ENCODE assay signal across 8 cellular contexts in genomic region chr17:45147102-45147580, GRCh38. TPM values are rescaled to one million over a fixed set of nuclear protein-coding genes. Genes with fewer than 3 reads are reported as not detected.
DNase-seq lines count a peak whose midpoint lies in the region; ATAC-seq and TF ChIP-seq lines count a peak whose summit lies in the region.

No MANE protein-coding gene starts in this region.

- H2AFZ ChIP-seq in osteoblast (ENCODE audit: low read length): peak overlapping the region; percentile 83

- peaks cover 41% of the 10 kb centered on the region for H3K4me1 Mint-ChIP-seq in WTC11

- H3K4me3 ChIP-seq in BJ (ENCODE audit: low read depth, low read length): peak overlapping the region; percentile 58
- peak overlapping the region; percentile 78 for H3K4me3 ChIP-seq in osteoblast (ENCODE audit: insufficient read depth, low read length)

- TF ChIP-seq CTCF in BJ (IDR thresholded peaks at IDR 0.05; ENCODE audit: insufficient read depth, low read depth, low read length) (no peak), GM13977 (IDR thresholded peaks at IDR 0.05; ENCODE audit: extremely low read depth, insufficient read depth, missing control alignments) (no peak), WTC11 (IDR thresholded peaks at IDR 0.05) (no peak), foreskin keratinocyte (conservative IDR thresholded peaks at IDR 0.05) (no peak), osteoblast (IDR thresholded peaks at IDR 0.05; ENCODE audit: extremely low read depth, low read depth, low read length) (no peak)

- H3K4me3 Mint-ChIP-seq in WTC11: peak overlapping the region; percentile 98

- ATAC-seq in WTC11 (no peak), foreskin keratinocyte (no peak), HG03469 (IDR thresholded peaks at IDR 0.05; ENCODE audit: unreplicated experiment) (no peak), HG02678 (IDR thresholded peaks at IDR 0.05; ENCODE audit: unreplicated experiment) (no peak)

- CTCF ChIA-PET in BJ (lab: Yijun Ruan, JAX) (interaction anchor here (5.6 to 8.4 kb wide), 3 partner anchors 14 to 54 kb away, joined by 62 to 210 read pairs (median 131); partner anchors contain the start of genes ACBD4 and PLCD3), WTC11 (lab: Charles Lee) (interaction anchor here (1.0 to 16.3 kb wide), 6 partner anchors 13 to 236 kb away, joined by 3 to 531 read pairs (median 98); partner anchors contain the start of genes ACBD4, HEXIM2 and PLCD3)

- peaks cover 29% of the 10 kb centered on the region for H3K79me2 ChIP-seq in osteoblast (ENCODE audit: insufficient read depth, low read length)

- H3K9me3 ChIP-seq in osteoblast (ENCODE audit: low read depth, low read length): no peaks in the 10 kb centered on the region

- POLR2A ChIA-PET in BJ (lab: Charles Lee): interaction anchor here (0.5 to 5.2 kb wide), 2 partner anchors 14 to 50 kb away, joined by 3 to 66 read pairs; partner anchors contain the start of gene HEXIM2
- POLR2A ChIA-PET in WTC11 (lab: Charles Lee): interaction anchor here (2.3 to 6.1 kb wide), 6 partner anchors 11 to 86 kb away, joined by 11 to 242 read pairs (median 50); partner anchors contain the start of genes ACBD4, HEXIM2 and NMT1

- H3K27ac ChIP-seq in foreskin keratinocyte (peak overlapping the region; percentile 100), osteoblast (ENCODE audit: low read depth, low read length) (peak overlapping the region; percentile 100)

- in situ Hi-C loops in GM13977 (cut with MboI; ENCODE audit: low pct_unique_long_range_greater_than_20kb, low sequenced_read_pairs, unreplicated experiment): no loop called here

- no peaks in the 10 kb centered on the region; the same call in 1 of the 2 replicates for H3K36me3 Mint-ChIP-seq in WTC11

- H3K4me1 ChIP-seq in foreskin keratinocyte: peaks cover 4% of the 10 kb centered on the region
- peaks cover 32% of the 10 kb centered on the region for H3K4me1 ChIP-seq in osteoblast (ENCODE audit: insufficient read depth, low read length)

- H4K20me1 ChIP-seq in osteoblast (ENCODE audit: insufficient read depth, low read length): peaks cover 25% of the 10 kb centered on the region

- peak overlapping the region; percentile 100 for H3K27ac Mint-ChIP-seq in WTC11

- H3K4me2 ChIP-seq in osteoblast (ENCODE audit: insufficient read depth, low read length): peak overlapping the region; percentile 92

- H3K9me3 Mint-ChIP-seq in WTC11: no peaks in the 10 kb centered on the region

- H3K27me3 ChIP-seq in BJ (ENCODE audit: control insufficient read depth, insufficient read depth, low read length) (no peaks in the 10 kb centered on the region), foreskin keratinocyte (no peaks in the 10 kb centered on the region), osteoblast (ENCODE audit: insufficient read depth, low read length) (no peaks in the 10 kb centered on the region)

- H3K27me3 Mint-ChIP-seq in WTC11 (ENCODE audit: low read depth): peaks cover 5% of the 10 kb centered on the region; the same call in 1 of the 2 replicates

- no peaks in the 10 kb centered on the region; the same call in 1 of the 2 replicates for H3K36me3 ChIP-seq in BJ (ENCODE audit: control insufficient read depth, insufficient read depth, low read length)
- H3K36me3 ChIP-seq in osteoblast (ENCODE audit: insufficient read depth, low read length): no peaks in the 10 kb centered on the region

- DNase-seq in BJ (ENCODE audit: low read depth): no peak
- DNase-seq in GM13977 (ENCODE audit: low spot score): peak; percentile 68
- DNase-seq in NCI-H146 treated with DMSO at 0.1 percent for 48 hours (lab: John Stamatoyannopoulos, UW; ENCODE audit: unreplicated experiment): peak; percentile 61
- no peak for DNase-seq in WTC11 (ENCODE audit: low spot score)
- peak; percentile 51 to 70 for DNase-seq in foreskin keratinocyte
- no peak for DNase-seq in osteoblast (ENCODE audit: insufficient read length, low spot score, missing footprints)

TF ChIP-seq in WTC11, 78 proteins besides CTCF, POLR2A, EP300 and RAD21:
- TF ChIP-seq MAX (CRISPR knock-in tag; IDR thresholded peaks at IDR 0.05) (peak; percentile 24; the same call in 1 of the 2 replicates), ZNF396 (CRISPR knock-in tag; IDR thresholded peaks at IDR 0.05; ENCODE audit: borderline replicate concordance) (no peak), EMX1 (CRISPR knock-in tag; IDR thresholded peaks at IDR 0.05) (0 out of 2 replicates have a peak, but pooled peaks have one; percentile 24)

RNA-seq across cellular contexts. Expression of gene HEXIM1, which starts 1.1 kb away (rescaled TPM):
- polyA plus RNA-seq in BJ (2011; rRNA removed) (16.0 and 16.7 TPM in 2 replicates), foreskin keratinocyte (26.7 and 27.9 TPM in 2 replicates)
- 10.3 and 11.2 TPM in 2 replicates for polyA minus RNA-seq in BJ (2011; rRNA and poly(A)+ RNA removed)
- total RNA-seq in WTC11 (2021) (29.6 to 36.9 TPM (median 35.2 TPM) in 3 replicates), foreskin keratinocyte (23.0 and 25.6 TPM in 2 replicates), osteoblast (10.9 and 12.1 TPM in 2 replicates)

RNA-seq across cellular contexts. Expression of gene ACBD4, which starts 11.7 kb away (rescaled TPM):
- polyA plus RNA-seq in BJ (2011; rRNA removed) (5.4 and 7.3 TPM in 2 replicates), foreskin keratinocyte (4.5 TPM in 2 replicates)
- 3.0 and 4.2 TPM in 2 replicates for polyA minus RNA-seq in BJ (2011; rRNA and poly(A)+ RNA removed)
- total RNA-seq in WTC11 (2021) (12.7 to 21.0 TPM (median 21.0 TPM) in 3 replicates), foreskin keratinocyte (4.3 and 4.4 TPM in 2 replicates), osteoblast (4.7 and 6.2 TPM in 2 replicates)

RNA-seq across cellular contexts. Expression of gene HEXIM2, which starts 14.5 kb away (rescaled TPM):
- 3.9 and 6.3 TPM in 2 replicates for polyA plus RNA-seq in BJ (2011; rRNA removed)
- polyA minus RNA-seq in BJ (2011; rRNA and poly(A)+ RNA removed): 1.8 and 2.3 TPM in 2 replicates
- 11.9 to 16.1 TPM (median 12.2 TPM) in 3 replicates for total RNA-seq in WTC11 (2021)
- 3.7 and 5.3 TPM in 2 replicates for total RNA-seq in foreskin keratinocyte
- polyA plus RNA-seq in foreskin keratinocyte: 5.7 and 6.3 TPM in 2 replicates
- 10.0 and 10.9 TPM in 2 replicates for total RNA-seq in osteoblast

RNA-seq across cellular contexts. Expression of gene PLCD3, which starts 14.8 kb away (rescaled TPM):
- polyA plus RNA-seq in BJ (2011; rRNA removed) (47.5 and 81.6 TPM in 2 replicates), foreskin keratinocyte (85.8 and 97.4 TPM in 2 replicates)
- polyA minus RNA-seq in BJ (2011; rRNA and poly(A)+ RNA removed): 71.6 and 94.8 TPM in 2 replicates
- total RNA-seq in WTC11 (2021) (45.9 to 55.8 TPM (median 55.8 TPM) in 3 replicates), foreskin keratinocyte (60.8 and 63.6 TPM in 2 replicates), osteoblast (31.5 and 47.7 TPM in 2 replicates)

Comparison
In these comparisons a context has a peak if more than half of its experiments do, and no peak if none do; other contexts are left out.
1. DNase-seq: peak in GM13977 (single experiment), NCI-H146 treated with DMSO at 0.1 percent for 48 hours (single experiment) and foreskin keratinocyte (2 of 2); none in BJ (single experiment), WTC11 (single experiment) and osteoblast (single experiment).